11 cellular contexts compared by ENCODE assay signal in genomic region chr12:101713059-101713682, GRCh38. TPM values are rescaled to one million over a fixed set of nuclear protein-coding genes. Genes with fewer than 3 reads are reported as not detected.
DNase-seq lines count a peak whose midpoint lies in the region; ATAC-seq and TF ChIP-seq lines count a peak whose summit lies in the region.
"Had no signal": no experiment of that assay in that cellular context is flagged by ENCODE, and none has a peak within 500 bp of the region (broad histone marks: within the 10 kb centered on the region; RNA-seq: fewer than 3 reads in every experiment).

No MANE protein-coding gene starts in this region.

- H3K4me3 ChIP-seq in GM23338 (no peak overlapping the region), esophagus muscularis mucosa (peak overlapping the region in 1 of 4 donors; percentile 25), right lobe of liver (peak overlapping the region in 2 of 3 donors; percentile 27 to 36), skeletal muscle satellite cell (ENCODE audit: low read length) (no peak overlapping the region), A673 (ENCODE audit: low read depth, low read length, poor library complexity, severe bottlenecking) (no peak overlapping the region)
- H3K4me3 ChIP-seq: BLaER1 treated with 17β-estradiol and CSF1 and Interleukin-3, amounts not matched to agents 10 nM and 100 nM had no signal

- CTCF ChIA-PET in A673 (lab: Charles Lee) = no interaction called here

- no peak for ATAC-seq in GM23338
- ATAC-seq in right lobe of liver = peak; percentile 89 to 97 (median 94)
- no peak for ATAC-seq in HG03571 (IDR thresholded peaks at IDR 0.05; ENCODE audit: unreplicated experiment)

- DNase-seq in GM23338 (ENCODE audit: low spot score) (no peak), esophagus muscularis mucosa (ENCODE audit: extremely low spot score) (no peak), right lobe of liver (peak; percentile 69 to 89 (median 83)), A673 (ENCODE audit: low spot score) (no peak), NCI-H2107 treated with DMSO at 0.1 percent for 48 hours (lab: John Stamatoyannopoulos, UW; ENCODE audit: unreplicated experiment) (no peak), DMS153 treated with DMSO at 0.1 percent for 48 hours (lab: John Stamatoyannopoulos, UW; ENCODE audit: unreplicated experiment) (no peak)
- DNase-seq: activated T-cell treated with anti-CD3 and anti-CD28 coated beads, Interleukin-2, amount 50 U/mL, for 24 hours; kidney glomerular epithelial cell had no signal

- no peaks in the 10 kb centered on the region for H4K20me1 ChIP-seq in GM23338 (replicated peaks; ENCODE audit: insufficient read depth)

- peaks cover 9% of the 10 kb centered on the region; the same call in 1 of the 2 replicates for H3K79me2 ChIP-seq in GM23338 (replicated peaks; ENCODE audit: insufficient read depth)

- no peaks in the 10 kb centered on the region for H3K9me3 Mint-ChIP-seq in GM23338
- H3K9me3 Mint-ChIP-seq: activated T-cell treated with anti-CD3 and anti-CD28 coated beads, Interleukin-2, amount 50 U/mL, for 24 hours had no signal

- H3K27me3 Mint-ChIP-seq in GM23338 (ENCODE audit: insufficient read depth, low read depth, poor library complexity) = no peaks in the 10 kb centered on the region
- H3K27me3 Mint-ChIP-seq: activated T-cell treated with anti-CD3 and anti-CD28 coated beads, Interleukin-2, amount 50 U/mL, for 24 hours had no signal

- H3K4me3 Mint-ChIP-seq in GM23338 = no peak overlapping the region
- H3K4me3 Mint-ChIP-seq: activated T-cell treated with anti-CD3 and anti-CD28 coated beads, Interleukin-2, amount 50 U/mL, for 24 hours had no signal

- intact Hi-C loops in esophagus muscularis mucosa (cut with DNase I) (no loop called here), right lobe of liver (cut with DNase I) (no loop called here), A673 (cut with micrococcal nuclease; ENCODE audit: unreplicated experiment) (no loop called here)

- no peak overlapping the region for H3K27ac ChIP-seq in GM23338 (ENCODE audit: low read depth)
- peak overlapping the region; percentile 5 to 61 (median 40) for H3K27ac ChIP-seq in esophagus muscularis mucosa (replicated peaks in 1 of 4)
- peak overlapping the region; percentile 66 to 79 (median 79) for H3K27ac ChIP-seq in right lobe of liver
- no peak overlapping the region for H3K27ac ChIP-seq in A673 (ENCODE audit: low read depth, low read length, poor library complexity, severe bottlenecking)
- H3K27ac ChIP-seq: BLaER1 treated with 17β-estradiol and CSF1 and Interleukin-3, amounts not matched to agents 10 nM and 100 nM had no signal

- POLR2A ChIA-PET in A673 (lab: Charles Lee; ENCODE audit: low non-redundant PET) = no interaction called here

- H3K36me3 ChIP-seq in GM23338 (ENCODE audit: insufficient read depth) (no peaks in the 10 kb centered on the region), esophagus muscularis mucosa (peaks cover 0 to 19% (median 0%) of the 10 kb centered on the region in 4 donors), right lobe of liver (no peaks in the 10 kb centered on the region), skeletal muscle satellite cell (ENCODE audit: insufficient read depth, low read length) (no peaks in the 10 kb centered on the region), A673 (ENCODE audit: insufficient read depth, low read length, poor library complexity, severe bottlenecking) (no peaks in the 10 kb centered on the region)

- 53% methylated on average over 5 of the region's 5 CpGs for WGBS in esophagus muscularis mucosa
- WGBS in right lobe of liver (ENCODE audit: insufficient coverage, low coverage, low lambda C conversion rate, missing lambda C conversion rate) = 11% methylated on average over 5 of the region's 5 CpGs

- no peak overlapping the region for H3K4me2 ChIP-seq in GM23338
- peak overlapping the region; percentile 57 for H3K4me2 ChIP-seq in skeletal muscle satellite cell (ENCODE audit: low read length)

- TF ChIP-seq CTCF in GM23338 (conservative IDR thresholded peaks at IDR 0.05; ENCODE audit: low read depth in 2 of 2) (no peak), esophagus muscularis mucosa (IDR thresholded peaks at IDR 0.05) (no peak), right lobe of liver (IDR thresholded peaks at IDR 0.05) (no peak), A673 (conservative IDR thresholded peaks at IDR 0.05; ENCODE audit: low read depth, low read length) (no peak)

- H3K4me1 ChIP-seq in GM23338 (ENCODE audit: insufficient read depth) = no peaks in the 10 kb centered on the region; the same call in none of the 2 replicates
- peaks cover 14 to 55% (median 27%) of the 10 kb centered on the region in 4 donors for H3K4me1 ChIP-seq in esophagus muscularis mucosa
- peaks cover 0 to 74% (median 17%) of the 10 kb centered on the region in 4 donors for H3K4me1 ChIP-seq in right lobe of liver
- peaks cover 7% of the 10 kb centered on the region for H3K4me1 ChIP-seq in skeletal muscle satellite cell (ENCODE audit: control insufficient read depth, insufficient read depth, low read length)
- no peaks in the 10 kb centered on the region for H3K4me1 ChIP-seq in A673 (ENCODE audit: insufficient read depth, low read length, poor library complexity, severe bottlenecking)

- H3K36me3 Mint-ChIP-seq in GM23338 (ENCODE audit: low read depth) = no peaks in the 10 kb centered on the region; the same call in 2 of the 3 replicates

- no peak for TF ChIP-seq EP300 in esophagus muscularis mucosa (IDR thresholded peaks at IDR 0.05)

- peak overlapping the region; percentile 53; the same call in 1 of the 2 replicates for H3K27ac Mint-ChIP-seq in GM23338
- H3K27ac Mint-ChIP-seq: activated T-cell treated with anti-CD3 and anti-CD28 coated beads, Interleukin-2, amount 50 U/mL, for 24 hours had no signal

- H3K4me1 Mint-ChIP-seq in GM23338 = peaks cover 7% of the 10 kb centered on the region; the same call in 2 of the 3 replicates

- H3F3A ChIP-seq in GM23338 (replicated peaks; ENCODE audit: low read depth) = no peaks in the 10 kb centered on the region

- H3K27me3 ChIP-seq in GM23338 (ENCODE audit: insufficient read depth) (no peaks in the 10 kb centered on the region), esophagus muscularis mucosa (no peaks in the 10 kb centered on the region), right lobe of liver (no peaks in the 10 kb centered on the region), skeletal muscle satellite cell (ENCODE audit: control insufficient read depth, insufficient read depth, low read length) (no peaks in the 10 kb centered on the region), A673 (replicated peaks; ENCODE audit: insufficient read depth, low read depth, low read length, poor library complexity) (no peaks in the 10 kb centered on the region)
- H3K27me3 ChIP-seq: BLaER1 treated with 17β-estradiol and CSF1 and Interleukin-3, amounts not matched to agents 10 nM and 100 nM had no signal

- TF ChIP-seq POLR2A in esophagus muscularis mucosa (IDR thresholded peaks at IDR 0.05; ENCODE audit: low read depth) = no peak
- no peak for TF ChIP-seq POLR2A in right lobe of liver (IDR thresholded peaks at IDR 0.05)

- H3K9me2 ChIP-seq in GM23338 (ENCODE audit: insufficient read depth) = no peaks in the 10 kb centered on the region

- H3K9me3 ChIP-seq in esophagus muscularis mucosa = no peaks in the 10 kb centered on the region
- H3K9me3 ChIP-seq in right lobe of liver = no peaks in the 10 kb centered on the region
- H3K9me3 ChIP-seq in skeletal muscle satellite cell (replicated peaks; ENCODE audit: low read length) = no peaks in the 10 kb centered on the region
- no peaks in the 10 kb centered on the region for H3K9me3 ChIP-seq in A673 (ENCODE audit: low read depth, low read length, poor library complexity, severe bottlenecking)
- H3K9me3 ChIP-seq: BLaER1 treated with 17β-estradiol and CSF1 and Interleukin-3, amounts not matched to agents 10 nM and 100 nM had no signal

- BruUV-seq in A673 (replicated peaks; lab: Mats Ljungman, UMichigan) = no TSS peak

- no peak overlapping the region for H2AFZ ChIP-seq in GM23338

- H3K9ac ChIP-seq in skeletal muscle satellite cell (ENCODE audit: low read depth, low read length) = no peak overlapping the region

TF ChIP-seq in GM23338, 12 proteins besides CTCF, POLR2A, EP300 and RAD21 (continues in another document):
- TF ChIP-seq POLR2AphosphoS5 (IDR thresholded peaks at IDR 0.05; ENCODE audit: low read depth) = no peak
- no peak for TF ChIP-seq NANOG (IDR thresholded peaks at IDR 0.05; ENCODE audit: borderline replicate concordance)
- no peak for TF ChIP-seq EZH2phosphoT487 (IDR thresholded peaks at IDR 0.05; ENCODE audit: unreplicated experiment)
- no peak for TF ChIP-seq STAT1 (IDR thresholded peaks at IDR 0.05; ENCODE audit: unreplicated experiment)

RNA-seq across cellular contexts. Expression of gene CHPT1, which starts 15.7 kb away (rescaled TPM):
- total RNA-seq in GM23338 (2014; rRNA removed; shearing (Covaris generic)) = 23.0 and 42.6 TPM in 2 replicates
- 22.2 and 24.1 TPM in 2 replicates for polyA plus RNA-seq in GM23338 (2016; fragmentation: Nextera tagmentation; extraction: Ambion mirVana)
- total RNA-seq in esophagus muscularis mucosa (100 to 1,000 TPM in 1 of 4 donors, 10 to 100 TPM in 3; 57.5 to 180 (median 83.8) TPM), right lobe of liver (100 to 1,000 TPM in 1 of 6 experiments, 10 to 100 TPM in 5; 52.3 to 110 (median 75.8) TPM), A673 (2021) (30.2 and 31.6 TPM in 2 replicates)
- total RNA-seq in skeletal muscle satellite cell (2012; rRNA removed) = 25.3 and 32.3 TPM in 2 replicates

RNA-seq across cellular contexts. Expression of gene SYCP3, which starts 26.1 kb away (rescaled TPM):
- 0.07 TPM in 1 of 2 replicates, not detected in the other for total RNA-seq in GM23338 (2014; rRNA removed; shearing (Covaris generic))
- polyA plus RNA-seq in GM23338 (2016; fragmentation: Nextera tagmentation; extraction: Ambion mirVana) = 1.5 TPM in 2 replicates
- total RNA-seq in esophagus muscularis mucosa (not detected), right lobe of liver (not detected), A673 (2021) (0.19 and 0.26 TPM in 2 replicates)
- 0.22 TPM in 1 of 2 replicates, not detected in the other for total RNA-seq in skeletal muscle satellite cell (2012; rRNA removed)

Comparison
In these comparisons a context has a peak if more than half of its experiments do, and no peak if none do; other contexts are left out.
1. ATAC-seq: peak in right lobe of liver (4 of 4); none in GM23338 (single experiment) and HG03571 (single experiment).
2. DNase-seq: peak in right lobe of liver (3 of 3); none in GM23338 (single experiment), esophagus muscularis mucosa (single experiment), A673 (single experiment), NCI-H2107 treated with DMSO at 0.1 percent for 48 hours (single experiment) and DMS153 treated with DMSO at 0.1 percent for 48 hours (single experiment).
3. H3K27ac ChIP-seq: peak in esophagus muscularis mucosa (4 of 4) and right lobe of liver (3 of 3); none in GM23338 (single experiment) and A673 (single experiment).
4. H3K4me3 ChIP-seq: peak in right lobe of liver (2 of 3); none in GM23338 (single experiment), skeletal muscle satellite cell (single experiment) and A673 (single experiment).